In genomic region chr13:79398915-79399314, GRCh38 we compare ENCODE assay signal across 14 cellular contexts. TPM values are rescaled to one million over a fixed set of nuclear protein-coding genes. Genes with fewer than 3 reads are reported as not detected.
DNase-seq lines count a peak whose midpoint lies in the region; ATAC-seq and TF ChIP-seq lines count a peak whose summit lies in the region.
"Had no signal": no experiment of that assay in that cellular context is flagged by ENCODE, and none has a peak within 500 bp of the region (broad histone marks: within the 10 kb centered on the region; RNA-seq: fewer than 3 reads in every experiment).

No MANE protein-coding gene starts in this region.

- H3K4me1 ChIP-seq in ectodermal cell (ENCODE audit: control insufficient read depth, insufficient read depth, low read length) (no peaks in the 10 kb centered on the region), psoas muscle (peaks cover 49% of the 10 kb centered on the region), lower lobe of right lung (peaks cover 55% of the 10 kb centered on the region)
- H3K4me1 ChIP-seq: uterus had no signal

- H3K9me3 ChIP-seq in ectodermal cell (ENCODE audit: control insufficient read depth, low read length): no peaks in the 10 kb centered on the region
- no peaks in the 10 kb centered on the region for H3K9me3 ChIP-seq in psoas muscle
- no peaks in the 10 kb centered on the region for H3K9me3 ChIP-seq in lower lobe of right lung
- H3K9me3 ChIP-seq: uterus had no signal

- H3K36me3 ChIP-seq in ectodermal cell (ENCODE audit: control insufficient read depth, insufficient read depth, low read length): peaks cover 22% of the 10 kb centered on the region
- H3K36me3 ChIP-seq in psoas muscle (ENCODE audit: insufficient read depth in 1 of 2, low read depth in 1 of 2): peaks cover 0 to 30% of the 10 kb centered on the region in 2 donors
- peaks cover 26% of the 10 kb centered on the region for H3K36me3 ChIP-seq in lower lobe of right lung
- H3K36me3 ChIP-seq: uterus had no signal

- peaks cover 60% of the 10 kb centered on the region for H3K36me3 Mint-ChIP-seq in activated CD8-positive, alpha-beta memory T cell treated with anti-CD3 and anti-CD28 coated beads, Interleukin-2, amount 10 ng/mL, durations not matched to agents 7 days and 5 days

- H3K27me3 ChIP-seq in ectodermal cell (ENCODE audit: control insufficient read depth, insufficient read depth, low read length, poor library complexity, severe bottlenecking) (no peaks in the 10 kb centered on the region), psoas muscle (ENCODE audit: insufficient read depth in 3 of 3, low read length in 2 of 3) (no peaks in the 10 kb centered on the region), lower lobe of right lung (ENCODE audit: low read depth) (no peaks in the 10 kb centered on the region)
- H3K27me3 ChIP-seq: ascending aorta, uterus had no signal

- ATAC-seq in activated CD8-positive, alpha-beta memory T cell treated with anti-CD3 and anti-CD28 coated beads, Interleukin-2, amount 10 ng/mL, durations not matched to agents 7 days and 5 days: no peak
- ATAC-seq in psoas muscle (peak; percentile 57 to 72 (median 62)), lower lobe of right lung (no peak)
- ATAC-seq: left ventricle myocardium superior had no signal

- CTCF ChIA-PET in activated CD8-positive, alpha-beta memory T cell treated with anti-CD3 and anti-CD28 coated beads, Interleukin-2, amount 10 ng/mL, durations not matched to agents 7 days and 5 days (lab: Charles Lee): interaction anchor here (1.2 to 2.8 kb wide), 4 partner anchors 8 to 83 kb away, joined by 4 to 7 read pairs (median 5); no protein-coding TSS in a partner anchor

- no peak overlapping the region for H3K4me3 Mint-ChIP-seq in activated CD8-positive, alpha-beta memory T cell treated with anti-CD3 and anti-CD28 coated beads, Interleukin-2, amount 10 ng/mL, durations not matched to agents 7 days and 5 days
- H3K4me3 Mint-ChIP-seq: T-helper 1 cell treated with Interleukin-12 subunit alpha and Interleukin-12 subunit beta and Interleukin-4 antibody, amounts not matched to agents 30 μg/mL and 1 μg/mL, for 36 hours had no signal

- WGBS in ectodermal cell, 2 experiments: 100% methylated on average over 1 of the region's 1 CpG; no CpG with 5 or more reads in 1 of the 2 experiments
- WGBS in psoas muscle, 3 donors: 33 to 79% (median 47%) methylated on average over 1 of the region's 1 CpG

- peaks cover 8% of the 10 kb centered on the region for H3K9me3 Mint-ChIP-seq in activated CD8-positive, alpha-beta memory T cell treated with anti-CD3 and anti-CD28 coated beads, Interleukin-2, amount 10 ng/mL, durations not matched to agents 7 days and 5 days (ENCODE audit: low read depth)

- TF ChIP-seq CTCF in psoas muscle (IDR thresholded peaks at IDR 0.05) (no peak), lower lobe of right lung (IDR thresholded peaks at IDR 0.05) (no peak)

- H3K4me3 ChIP-seq in ectodermal cell (ENCODE audit: insufficient read depth, low read depth, low read length) (peak overlapping the region; percentile 19), psoas muscle (no peak overlapping the region), lower lobe of right lung (no peak overlapping the region)
- H3K4me3 ChIP-seq: ascending aorta, uterus had no signal

- no peak overlapping the region for H3K27ac ChIP-seq in ectodermal cell (ENCODE audit: insufficient read depth, low read depth, low read length, poor library complexity, severe bottlenecking)
- H3K27ac ChIP-seq in psoas muscle: peak overlapping the region; percentile 33
- no peak overlapping the region for H3K27ac ChIP-seq in lower lobe of right lung
- H3K27ac ChIP-seq: ascending aorta, uterus had no signal

- peak overlapping the region; percentile 44 for H3K27ac Mint-ChIP-seq in activated CD8-positive, alpha-beta memory T cell treated with anti-CD3 and anti-CD28 coated beads, Interleukin-2, amount 10 ng/mL, durations not matched to agents 7 days and 5 days
- H3K27ac Mint-ChIP-seq: T-helper 1 cell treated with Interleukin-12 subunit alpha and Interleukin-12 subunit beta and Interleukin-4 antibody, amounts not matched to agents 30 μg/mL and 1 μg/mL, for 36 hours had no signal

- H3K4me1 Mint-ChIP-seq in activated CD8-positive, alpha-beta memory T cell treated with anti-CD3 and anti-CD28 coated beads, Interleukin-2, amount 10 ng/mL, durations not matched to agents 7 days and 5 days: peaks cover 65% of the 10 kb centered on the region

- H3K27me3 Mint-ChIP-seq in activated CD8-positive, alpha-beta memory T cell treated with anti-CD3 and anti-CD28 coated beads, Interleukin-2, amount 10 ng/mL, durations not matched to agents 7 days and 5 days: no peaks in the 10 kb centered on the region

- no peak for DNase-seq in activated CD8-positive, alpha-beta memory T cell treated with anti-CD3 and anti-CD28 coated beads, Interleukin-2, amount 10 ng/mL, durations not matched to agents 7 days and 5 days
- no peak for DNase-seq in activated CD8-positive, alpha-beta memory T cell treated with anti-CD3 and anti-CD28 coated beads, Interleukin-2, amount 50 U/mL, for 48 hours
- DNase-seq in NCI-H226 (peak; percentile 24), psoas muscle (no peak), lower lobe of right lung (no peak), T1000 (lab: John Stamatoyannopoulos, UW) (no peak), DMS 273 treated with DMSO at 0.1 percent for 48 hours (lab: John Stamatoyannopoulos, UW) (no peak)
- DNase-seq: left ventricle myocardium superior; NCI-H1930; stimulated activated CD8-positive, alpha-beta memory T cell treated with anti-CD3 and anti-CD28 coated beads, Interleukin-4, amount 100 ng/mL, for 48 hours; uterus had no signal

- intact Hi-C loops in psoas muscle (cut with DNase I): no loop called here
- intact Hi-C loops in lower lobe of right lung (cut with DNase I): no loop called here

RNA-seq across cellular contexts. Expression of gene RBM26, which starts 7.1 kb away (rescaled TPM):
- total RNA-seq in activated CD8-positive, alpha-beta memory T cell treated with anti-CD3 and anti-CD28 coated beads, Interleukin-2, amount 10 ng/mL, durations not matched to agents 7 days and 5 days: 10 to 100 TPM; 65.2 to 66.0 TPM
- polyA plus RNA-seq in ectodermal cell (2013, experiment 1 of 4): 137 TPM
- polyA plus RNA-seq in ectodermal cell (2013, experiment 2 of 4): 182 TPM
- polyA plus RNA-seq in ectodermal cell (2013, experiment 3 of 4): 119 TPM
- polyA plus RNA-seq in ectodermal cell (2013, experiment 4 of 4): 134 TPM
- total RNA-seq in psoas muscle: 10 to 100 TPM; 21.4 to 36.5 (median 25.6) TPM
- polyA plus RNA-seq in psoas muscle: 10 to 100 TPM in 2 of 3 donors, 1 to 10 TPM in 1; 9.6 to 23.7 (median 17.0) TPM
- 44.0 TPM for total RNA-seq in lower lobe of right lung

Comparison
In these comparisons a context has a peak if more than half of its experiments do, and no peak if none do; other contexts are left out.
1. ATAC-seq: peak in psoas muscle (4 of 4); none in activated CD8-positive, alpha-beta memory T cell treated with anti-CD3 and anti-CD28 coated beads, Interleukin-2, amount 10 ng/mL, durations not matched to agents 7 days and 5 days (single experiment) and lower lobe of right lung (0 of 2).